In genomic region chr10:73054286-73054685, GRCh38 we compare ENCODE assay signal across 1 cellular context.
A peak's percentile ranks its signal among the peaks of the same experiment; 100 is the strongest.
TF ChIP-seq lines count a peak whose summit lies in the region.

No MANE protein-coding gene starts in this region.

TF ChIP-seq in GM12878, 131 proteins besides CTCF, POLR2A, EP300 and RAD21:
- peak; percentile 35 for TF ChIP-seq SKIL (IDR thresholded peaks at IDR 0.05; ENCODE audit: low read depth, poor library complexity, severe bottlenecking)
- TF ChIP-seq RBBP5 (conservative IDR thresholded peaks at IDR 0.05), result no peak
- no peak for TF ChIP-seq IKZF1 (conservative IDR thresholded peaks at IDR 0.05)
- 0 out of 2 replicates have a peak, but pooled peaks have one; percentile 49 for TF ChIP-seq MEF2A (IDR thresholded peaks at IDR 0.05; ENCODE audit: insufficient read depth, low read depth, low read length)
- no peak for TF ChIP-seq HDAC6 (IDR thresholded peaks at IDR 0.05; ENCODE audit: unreplicated experiment)
- no peak for TF ChIP-seq BRCA1 (IDR thresholded peaks at IDR 0.05; ENCODE audit: low read depth, low read length)
- no peak for TF ChIP-seq SRF (IDR thresholded peaks at IDR 0.05; ENCODE audit: low read depth in 2 of 2, low read length in 2 of 2)
- no peak for TF ChIP-seq ZZZ3 (IDR thresholded peaks at IDR 0.05; ENCODE audit: control insufficient read depth, insufficient read length, low read depth)
- TF ChIP-seq RUNX3 (IDR thresholded peaks at IDR 0.05; ENCODE audit: low read length), result peak; percentile 45; the same call in 1 of the 2 replicates
